20 cellular contexts compared by ENCODE assay signal in genomic region chr16:30728904-30729672, GRCh38. TPM values are rescaled to one million over a fixed set of nuclear protein-coding genes. Genes with fewer than 3 reads are reported as not detected.
DNase-seq lines count a peak whose midpoint lies in the region; TF ChIP-seq lines count a peak whose summit lies in the region.
"Had no signal": no experiment of that assay in that cellular context is flagged by ENCODE, and none has a peak within 500 bp of the region (broad histone marks: within the 10 kb centered on the region; RNA-seq: fewer than 3 reads in every experiment).

No MANE protein-coding gene starts in this region.

- H3K9me3 ChIP-seq in BE2C (no peaks in the 10 kb centered on the region), neutrophil (no peaks in the 10 kb centered on the region)

- H3K27ac ChIP-seq in neutrophil: peak overlapping the region; percentile 75

- no peaks in the 10 kb centered on the region for H3K9me3 Mint-ChIP-seq in dendritic cell treated with granulocyte-macrophage colony-stimulating factor and Interleukin-4, amounts not matched to agents 40 ng/mL and 50 ng/mL, for 4 days
- peaks cover 2% of the 10 kb centered on the region for H3K9me3 Mint-ChIP-seq in glutamatergic neuron (ENCODE audit: unreplicated experiment)
- H3K9me3 Mint-ChIP-seq: neural crest cell; stimulated activated naive CD8-positive, alpha-beta T cell treated with anti-CD3 and anti-CD28 coated beads, Interleukin-15, Interleukin-2, amounts not matched to agents 100 ng/mL and 50 ng/mL, for 24 hours had no signal

- H3K4me3 ChIP-seq in BE2C (ENCODE audit: low read depth, low read length): no peak overlapping the region
- no peak overlapping the region for H3K4me3 ChIP-seq in neutrophil (ENCODE audit: low read depth in 1 of 2, low read length in 1 of 2)

- H3K27me3 ChIP-seq in BE2C (no peaks in the 10 kb centered on the region), neutrophil (no peaks in the 10 kb centered on the region)

- intact Hi-C loops in dendritic cell treated with granulocyte-macrophage colony-stimulating factor and Interleukin-4, amounts not matched to agents 40 ng/mL and 50 ng/mL, for 4 days (cut with micrococcal nuclease): no loop called here

- H3K36me3 Mint-ChIP-seq in dendritic cell treated with granulocyte-macrophage colony-stimulating factor and Interleukin-4, amounts not matched to agents 40 ng/mL and 50 ng/mL, for 4 days (ENCODE audit: low read depth): peaks cover 88% of the 10 kb centered on the region
- H3K36me3 Mint-ChIP-seq in glutamatergic neuron (ENCODE audit: unreplicated experiment): peaks cover 3% of the 10 kb centered on the region

- H3K36me3 ChIP-seq in BE2C: peaks cover 29% of the 10 kb centered on the region
- H3K36me3 ChIP-seq in neutrophil: peaks cover 58% of the 10 kb centered on the region

- 0 out of 2 replicates have a peak, but pooled peaks have one; percentile 8 for TF ChIP-seq CTCF in BE2C (IDR thresholded peaks at IDR 0.05; ENCODE audit: low read depth, low read length)
- no peak for TF ChIP-seq CTCF in neutrophil (IDR thresholded peaks at IDR 0.05)
- no peak for TF ChIP-seq CTCF in glutamatergic neuron (IDR thresholded peaks at IDR 0.05; ENCODE audit: partially characterized antibody, unreplicated experiment)

- H3K27me3 Mint-ChIP-seq in dendritic cell treated with granulocyte-macrophage colony-stimulating factor and Interleukin-4, amounts not matched to agents 40 ng/mL and 50 ng/mL, for 4 days: no peaks in the 10 kb centered on the region
- peaks cover 2% of the 10 kb centered on the region for H3K27me3 Mint-ChIP-seq in glutamatergic neuron (ENCODE audit: unreplicated experiment)
- H3K27me3 Mint-ChIP-seq: activated CD8-positive, alpha-beta memory T cell treated with anti-CD3 and anti-CD28 coated beads, Interleukin-2, amount 10 ng/mL, durations not matched to agents 7 days and 5 days; stimulated activated naive CD8-positive, alpha-beta T cell treated with anti-CD3 and anti-CD28 coated beads, Interleukin-15, Interleukin-2, amounts not matched to agents 100 ng/mL and 50 ng/mL, for 24 hours had no signal

- DNase-seq in BE2C (no peak), Kasumi-1 (lab: John Stamatoyannopoulos, UW) (peak; percentile 57 to 61), UCSD-AML1 (lab: John Stamatoyannopoulos, UW; ENCODE audit: unreplicated experiment) (no peak), glutamatergic neuron (no peak), kidney tubule cell (ENCODE audit: low spot score) (no peak), NCI-H748 (lab: John Stamatoyannopoulos, UW; ENCODE audit: unreplicated experiment) (no peak)
- DNase-seq: activated CD4-positive, CD25-positive, alpha-beta regulatory T cell treated with anti-CD3 and anti-CD28 coated beads, Interleukin-2, amount 50 U/mL, for 72 hours; activated CD8-positive, alpha-beta memory T cell treated with anti-CD3 and anti-CD28 coated beads, Interleukin-2, amount 10 ng/mL, durations not matched to agents 7 days and 5 days; activated effector memory CD4-positive, alpha-beta T cell treated with Interleukin-2 at 50 U/mL for 16 hours; central memory CD4-positive, alpha-beta T cell; H9; IMR-90; MM.1S; NCI-H187; NCI-H226; SIG-M5 had no signal

- H3K4me1 ChIP-seq in BE2C (no peaks in the 10 kb centered on the region), neutrophil (ENCODE audit: control insufficient read depth in 1 of 2, insufficient read depth in 1 of 2, low read depth in 1 of 2, low read length in 1 of 2) (peaks cover 29 to 30% of the 10 kb centered on the region in 2 experiments)

- no peak overlapping the region for H3K4me3 Mint-ChIP-seq in dendritic cell treated with granulocyte-macrophage colony-stimulating factor and Interleukin-4, amounts not matched to agents 40 ng/mL and 50 ng/mL, for 4 days
- no peak overlapping the region for H3K4me3 Mint-ChIP-seq in glutamatergic neuron (ENCODE audit: unreplicated experiment)
- H3K4me3 Mint-ChIP-seq: activated CD8-positive, alpha-beta memory T cell treated with anti-CD3 and anti-CD28 coated beads, Interleukin-2, amount 10 ng/mL, durations not matched to agents 7 days and 5 days; H9; neural crest cell; stimulated activated naive CD8-positive, alpha-beta T cell treated with anti-CD3 and anti-CD28 coated beads, Interleukin-15, Interleukin-2, amounts not matched to agents 100 ng/mL and 50 ng/mL, for 24 hours had no signal

- peak overlapping the region; percentile 70 for H3K27ac Mint-ChIP-seq in dendritic cell treated with granulocyte-macrophage colony-stimulating factor and Interleukin-4, amounts not matched to agents 40 ng/mL and 50 ng/mL, for 4 days
- no peak overlapping the region for H3K27ac Mint-ChIP-seq in glutamatergic neuron (ENCODE audit: unreplicated experiment)
- H3K27ac Mint-ChIP-seq: H9 had no signal

- peaks cover 49% of the 10 kb centered on the region for H3K4me1 Mint-ChIP-seq in dendritic cell treated with granulocyte-macrophage colony-stimulating factor and Interleukin-4, amounts not matched to agents 40 ng/mL and 50 ng/mL, for 4 days (ENCODE audit: low read depth)
- H3K4me1 Mint-ChIP-seq in glutamatergic neuron (ENCODE audit: low read depth, unreplicated experiment): no peaks in the 10 kb centered on the region
- H3K4me1 Mint-ChIP-seq: neural crest cell had no signal

RNA-seq across cellular contexts. Expression of gene PHKG2, which starts 19.1 kb away (rescaled TPM):
- polyA plus RNA-seq in BE2C (2012; ENCODE audit: insufficient read depth, insufficient read length, low read depth): 50.9 TPM
- total RNA-seq in glutamatergic neuron (ENCODE audit: unreplicated experiment): 32.6 TPM

RNA-seq across cellular contexts. Expression of gene SRCAP, which starts 30.1 kb away (rescaled TPM):
- 33.3 TPM for polyA plus RNA-seq in BE2C (2012; ENCODE audit: insufficient read depth, insufficient read length, low read depth)
- 60.1 TPM for total RNA-seq in glutamatergic neuron (ENCODE audit: unreplicated experiment)

RNA-seq across cellular contexts. Expression of gene CFAP119, which starts 32.8 kb away (rescaled TPM):
- polyA plus RNA-seq in BE2C (2012; ENCODE audit: insufficient read depth, insufficient read length, low read depth): 5.5 TPM
- 10.9 TPM for total RNA-seq in glutamatergic neuron (ENCODE audit: unreplicated experiment)

RNA-seq across cellular contexts. Expression of gene RNF40, which starts 33.0 kb away (rescaled TPM):
- polyA plus RNA-seq in BE2C (2012; ENCODE audit: insufficient read depth, insufficient read length, low read depth): 215 TPM
- total RNA-seq in glutamatergic neuron (ENCODE audit: unreplicated experiment): 182 TPM

RNA-seq across cellular contexts. Expression of gene ZNF629, which starts 57.9 kb away (rescaled TPM):
- 39.3 TPM for polyA plus RNA-seq in BE2C (2012; ENCODE audit: insufficient read depth, insufficient read length, low read depth)
- total RNA-seq in glutamatergic neuron (ENCODE audit: unreplicated experiment): 42.5 TPM

Comparison
In these comparisons a context has a peak if more than half of its experiments do, and no peak if none do; other contexts are left out.
1. DNase-seq: peak in Kasumi-1 (2 of 2); none in BE2C (single experiment), UCSD-AML1 (single experiment), glutamatergic neuron (single experiment), kidney tubule cell (single experiment) and NCI-H748 (single experiment).